ENCODE assay signal across 17 cellular contexts in the genomic region with DNA sequence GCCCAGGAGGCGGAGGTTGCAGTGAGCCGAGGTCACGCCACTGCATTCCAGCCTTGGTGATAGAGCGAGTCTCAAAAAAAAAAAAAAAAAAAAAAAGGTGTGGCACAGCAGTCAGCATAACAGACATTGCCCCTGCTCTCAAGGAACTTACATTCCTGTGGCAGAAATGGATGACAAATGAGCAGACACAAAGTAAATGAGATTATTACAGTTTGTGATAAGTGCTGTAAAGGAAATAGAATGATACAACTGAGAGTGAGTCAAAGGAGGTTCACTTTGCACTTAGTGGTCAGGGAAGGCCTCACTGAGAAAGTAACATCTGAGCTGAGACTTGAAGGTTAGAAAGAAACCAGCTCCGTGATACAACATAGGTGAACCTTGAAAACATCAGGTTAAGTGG. TPM values are rescaled to one million over a fixed set of nuclear protein-coding genes. Genes with fewer than 3 reads are reported as not detected.
DNase-seq lines count a peak whose midpoint lies in the region; ATAC-seq and TF ChIP-seq lines count a peak whose summit lies in the region.
"Had no signal": no experiment of that assay in that cellular context is flagged by ENCODE, and none has a peak within 500 bp of the region (broad histone marks: within the 10 kb centered on the region; RNA-seq: fewer than 3 reads in every experiment).

No MANE protein-coding gene starts in this region.

- H3K36me3 ChIP-seq in colonic mucosa: no peaks in the 10 kb centered on the region
- H3K36me3 ChIP-seq in Peyer's patch: peaks cover 0 to 56% (median 0%) of the 10 kb centered on the region in 3 donors

- intact Hi-C loops in activated naive CD4-positive, alpha-beta T cell treated with anti-CD3 and anti-CD28 coated beads for 36 hours (cut with micrococcal nuclease): loop anchor here (2.0 kb wide), 1 partner anchor 125 kb away; no protein-coding TSS in a partner anchor
- intact Hi-C loops in colonic mucosa (cut with DNase I): no loop called here

- no peak overlapping the region for H3K9ac ChIP-seq in colonic mucosa (ENCODE audit: low read depth in 2 of 2, low read length in 2 of 2)

- no peak for DNase-seq in activated naive CD4-positive, alpha-beta T cell treated with anti-CD3 and anti-CD28 coated beads for 36 hours
- DNase-seq in activated naive CD4-positive, alpha-beta T cell treated with Interleukin-2 at 50 U/mL for 16 hours: no peak
- DNase-seq in T-cell (no peak), colonic mucosa (no peak), Peyer's patch (no peak)
- DNase-seq in stimulated activated effector memory CD8-positive, alpha-beta T cell treated with anti-CD3 and anti-CD28 coated beads, Interleukin-12 subunit alpha, Interleukin-12 subunit beta, amount 100 ng/mL, for 72 hours (ENCODE audit: low spot score in 2 of 2): no peak
- no peak for DNase-seq in stimulated activated CD4-positive, alpha-beta T cell treated with anti-CD3 and anti-CD28 coated beads, Interleukin-4, amount 100 ng/mL, for 24 hours
- DNase-seq: DMS153, endodermal cell, foreskin melanocyte, HFFc6, mucosa of descending colon, NCI-H2107, psoas muscle had no signal

- no peak for TF ChIP-seq POLR2A in Peyer's patch (IDR thresholded peaks at IDR 0.05)

- H3K27me3 ChIP-seq in colonic mucosa (no peaks in the 10 kb centered on the region), Peyer's patch (no peaks in the 10 kb centered on the region)
- H3K27me3 ChIP-seq: SJSA1, tibial nerve had no signal

- H3K27me3 Mint-ChIP-seq in activated naive CD4-positive, alpha-beta T cell treated with anti-CD3 and anti-CD28 coated beads for 36 hours (ENCODE audit: low read depth): no peaks in the 10 kb centered on the region
- no peaks in the 10 kb centered on the region for H3K27me3 Mint-ChIP-seq in T-cell

- H3K9me3 ChIP-seq in colonic mucosa (no peaks in the 10 kb centered on the region), Peyer's patch (no peaks in the 10 kb centered on the region)
- H3K9me3 ChIP-seq: mucosa of descending colon, psoas muscle, SJSA1, tibial nerve had no signal

- H3K27ac Mint-ChIP-seq in activated naive CD4-positive, alpha-beta T cell treated with anti-CD3 and anti-CD28 coated beads for 36 hours: peak overlapping the region; percentile 97
- H3K27ac Mint-ChIP-seq in T-cell: peak overlapping the region; percentile 99
- H3K27ac Mint-ChIP-seq in stimulated activated effector memory CD8-positive, alpha-beta T cell treated with anti-CD3 and anti-CD28 coated beads, Interleukin-12 subunit alpha, Interleukin-12 subunit beta, amount 100 ng/mL, for 72 hours: peak overlapping the region; percentile 100
- H3K27ac Mint-ChIP-seq: endodermal cell, HFFc6 had no signal

- H3K4me3 ChIP-seq in colonic mucosa: peak overlapping the region; percentile 32
- peak overlapping the region in 2 of 4 donors; percentile 41 to 45 for H3K4me3 ChIP-seq in Peyer's patch
- H3K4me3 ChIP-seq: mucosa of descending colon, SJSA1 had no signal

- H3K4me1 ChIP-seq in colonic mucosa (no peaks in the 10 kb centered on the region), Peyer's patch (peaks cover 0 to 10% (median 4%) of the 10 kb centered on the region in 4 donors)
- H3K4me1 ChIP-seq: SJSA1, tibial nerve had no signal

- H3K27ac ChIP-seq in colonic mucosa (no peak overlapping the region), Peyer's patch (peak overlapping the region in 1 of 4 donors; percentile 82)
- H3K27ac ChIP-seq: psoas muscle, SJSA1 had no signal

- ATAC-seq in T-cell (replicated peaks in 1 of 4) (no peak), HG03175 (IDR thresholded peaks at IDR 0.05; ENCODE audit: unreplicated experiment) (no peak)
- peak; percentile 75 for ATAC-seq in stimulated activated effector memory CD8-positive, alpha-beta T cell treated with anti-CD3 and anti-CD28 coated beads, Interleukin-12 subunit alpha, Interleukin-12 subunit beta, amount 100 ng/mL, for 72 hours
- ATAC-seq: psoas muscle had no signal

- CTCF ChIA-PET in activated naive CD4-positive, alpha-beta T cell treated with anti-CD3 and anti-CD28 coated beads for 36 hours (lab: Charles Lee): interaction anchor here (1.3 to 4.2 kb wide), 2 partner anchors 13 to 29 kb away, joined by 4 to 17 read pairs; no protein-coding TSS in a partner anchor
- CTCF ChIA-PET in T-cell (lab: Charles Lee): interaction anchor here in 1 of 2 donors (1.1 kb wide), 1 partner anchor 462 kb away, joined by 3 read pairs; a partner anchor contains a TSS

- TF ChIP-seq CTCF in colonic mucosa (IDR thresholded peaks at IDR 0.05) (no peak), Peyer's patch (IDR thresholded peaks at IDR 0.05) (no peak)

- H3K9me3 Mint-ChIP-seq in activated naive CD4-positive, alpha-beta T cell treated with anti-CD3 and anti-CD28 coated beads for 36 hours: no peaks in the 10 kb centered on the region
- H3K9me3 Mint-ChIP-seq in T-cell: no peaks in the 10 kb centered on the region
- H3K9me3 Mint-ChIP-seq in stimulated activated effector memory CD8-positive, alpha-beta T cell treated with anti-CD3 and anti-CD28 coated beads, Interleukin-12 subunit alpha, Interleukin-12 subunit beta, amount 100 ng/mL, for 72 hours: no peaks in the 10 kb centered on the region
- H3K9me3 Mint-ChIP-seq: endodermal cell, HFFc6 had no signal

- peaks cover 42% of the 10 kb centered on the region for H3K4me1 Mint-ChIP-seq in activated naive CD4-positive, alpha-beta T cell treated with anti-CD3 and anti-CD28 coated beads for 36 hours (ENCODE audit: low read depth)
- peaks cover 65 to 81% (median 72%) of the 10 kb centered on the region in 3 donors for H3K4me1 Mint-ChIP-seq in T-cell
- peaks cover 78% of the 10 kb centered on the region for H3K4me1 Mint-ChIP-seq in stimulated activated effector memory CD8-positive, alpha-beta T cell treated with anti-CD3 and anti-CD28 coated beads, Interleukin-12 subunit alpha, Interleukin-12 subunit beta, amount 100 ng/mL, for 72 hours
- H3K4me1 Mint-ChIP-seq: endodermal cell had no signal

- H3K36me3 Mint-ChIP-seq in activated naive CD4-positive, alpha-beta T cell treated with anti-CD3 and anti-CD28 coated beads for 36 hours (ENCODE audit: low read depth): peaks cover 36% of the 10 kb centered on the region
- H3K36me3 Mint-ChIP-seq in T-cell: peaks cover 54% of the 10 kb centered on the region
- peaks cover 85% of the 10 kb centered on the region for H3K36me3 Mint-ChIP-seq in stimulated activated effector memory CD8-positive, alpha-beta T cell treated with anti-CD3 and anti-CD28 coated beads, Interleukin-12 subunit alpha, Interleukin-12 subunit beta, amount 100 ng/mL, for 72 hours

- POLR2A ChIA-PET in T-cell (lab: Charles Lee): interaction anchor here (0.5 to 1.3 kb wide), 6 partner anchors 11 to 1153 kb away, joined by 3 to 14 read pairs (median 4); a partner anchor contains a TSS

- peak overlapping the region; percentile 98 for H3K4me3 Mint-ChIP-seq in activated naive CD4-positive, alpha-beta T cell treated with anti-CD3 and anti-CD28 coated beads for 36 hours
- H3K4me3 Mint-ChIP-seq in T-cell: peak overlapping the region; percentile 96 to 99 (median 96)
- peak overlapping the region; percentile 98 for H3K4me3 Mint-ChIP-seq in stimulated activated effector memory CD8-positive, alpha-beta T cell treated with anti-CD3 and anti-CD28 coated beads, Interleukin-12 subunit alpha, Interleukin-12 subunit beta, amount 100 ng/mL, for 72 hours
- H3K4me3 Mint-ChIP-seq: endodermal cell, HFFc6 had no signal

RNA-seq across cellular contexts. Expression of a gene that starts 36.4 kb away (rescaled TPM):
- 10 to 100 TPM; 43.4 to 46.9 TPM for total RNA-seq in activated naive CD4-positive, alpha-beta T cell treated with anti-CD3 and anti-CD28 coated beads for 36 hours
- total RNA-seq in T-cell (10 to 100 TPM; 45.7 to 70.7 (median 67.4) TPM), colonic mucosa (10 to 100 TPM; 30.7 to 41.5 TPM), Peyer's patch (100 to 1,000 TPM in 1 of 4 donors, 10 to 100 TPM in 3; 26.1 to 121 (median 38.3) TPM)

RNA-seq across cellular contexts. Expression of a gene that starts 37.6 kb away (rescaled TPM):
- total RNA-seq in activated naive CD4-positive, alpha-beta T cell treated with anti-CD3 and anti-CD28 coated beads for 36 hours: not detected
- total RNA-seq in T-cell (not detected), colonic mucosa (not detected), Peyer's patch (not detected)
- total RNA-seq: endodermal cell, HFFc6, mucosa of descending colon, psoas muscle, SJSA1, tibial nerve had no signal

RNA-seq across cellular contexts. Expression of a gene that starts 50.1 kb away (rescaled TPM):
- 100 to 1,000 TPM; 107 to 113 TPM for total RNA-seq in activated naive CD4-positive, alpha-beta T cell treated with anti-CD3 and anti-CD28 coated beads for 36 hours
- total RNA-seq in T-cell (100 to 1,000 TPM; 135 to 180 (median 166) TPM), colonic mucosa (100 to 1,000 TPM; 233 to 270 TPM), Peyer's patch (100 to 1,000 TPM; 183 to 233 (median 201) TPM)

RNA-seq across cellular contexts. Expression of a gene that starts 53.8 kb away (rescaled TPM):
- total RNA-seq in activated naive CD4-positive, alpha-beta T cell treated with anti-CD3 and anti-CD28 coated beads for 36 hours: not detected
- under 1 TPM in 2 of 5 donors, not detected in 3; 0.09 to 0.10 TPM for total RNA-seq in T-cell
- total RNA-seq in colonic mucosa: under 1 TPM in 1 of 2 donors, not detected in 1; 0.27 TPM
- total RNA-seq in Peyer's patch: not detected
- total RNA-seq: endodermal cell, SJSA1 had no signal
